In genomic region chr6:155524249-155524651, GRCh38 we compare ENCODE assay signal across 12 cellular contexts.
DNase-seq lines count a peak whose midpoint lies in the region; ATAC-seq lines count a peak whose summit lies in the region.
"Had no signal": no experiment of that assay in that cellular context is flagged by ENCODE, and none has a peak within 500 bp of the region (broad histone marks: within the 10 kb centered on the region; RNA-seq: fewer than 3 reads in every experiment).

No MANE protein-coding gene starts in this region.

- no peak overlapping the region for H3K27ac ChIP-seq in SJCRH30
- H3K27ac ChIP-seq: SJSA1, tibial artery had no signal

- ATAC-seq in HG03565 (IDR thresholded peaks at IDR 0.05; ENCODE audit: unreplicated experiment) (no peak), HG02571 (IDR thresholded peaks at IDR 0.05; ENCODE audit: unreplicated experiment) (no peak)

- H3K4me3 Mint-ChIP-seq in activated naive CD8-positive, alpha-beta T cell treated with anti-CD3 and anti-CD28 coated beads for 36 hours: no peak overlapping the region

- no peaks in the 10 kb centered on the region for H3K4me1 ChIP-seq in SJCRH30

- H3K27me3 ChIP-seq in SJCRH30: no peaks in the 10 kb centered on the region
- H3K27me3 ChIP-seq: SJSA1, tibial artery had no signal

- no peak overlapping the region for H3K4me3 ChIP-seq in SJCRH30
- H3K4me3 ChIP-seq: SJSA1, tibial artery had no signal

- H3K36me3 ChIP-seq in SJCRH30: no peaks in the 10 kb centered on the region
- H3K36me3 ChIP-seq: SJSA1, tibial artery had no signal

- no peaks in the 10 kb centered on the region for H3K27me3 Mint-ChIP-seq in activated naive CD8-positive, alpha-beta T cell treated with anti-CD3 and anti-CD28 coated beads for 36 hours

- peaks cover 12% of the 10 kb centered on the region for H3K9me3 Mint-ChIP-seq in activated naive CD8-positive, alpha-beta T cell treated with anti-CD3 and anti-CD28 coated beads for 36 hours

- H3K36me3 Mint-ChIP-seq in activated naive CD8-positive, alpha-beta T cell treated with anti-CD3 and anti-CD28 coated beads for 36 hours: peaks cover 12% of the 10 kb centered on the region

- peaks cover 40% of the 10 kb centered on the region for H3K4me1 Mint-ChIP-seq in activated naive CD8-positive, alpha-beta T cell treated with anti-CD3 and anti-CD28 coated beads for 36 hours

- H3K9me3 ChIP-seq in SJCRH30 (replicated peaks): no peaks in the 10 kb centered on the region
- H3K9me3 ChIP-seq: SJSA1, tibial artery had no signal

- peak overlapping the region; percentile 84 for H3K27ac Mint-ChIP-seq in activated naive CD8-positive, alpha-beta T cell treated with anti-CD3 and anti-CD28 coated beads for 36 hours

- DNase-seq in Daoy (ENCODE audit: low read depth) (peak; percentile 42), HT1080 (ENCODE audit: low read depth) (peak; percentile 78), kidney tubule cell (ENCODE audit: low spot score) (peak; percentile 44), dedifferentiated amniotic fluid mesenchymal stem cell (ENCODE audit: extremely low spot score) (no peak), SJCRH30 (no peak)
- DNase-seq in activated naive CD8-positive, alpha-beta T cell treated with anti-CD3 and anti-CD28 coated beads for 36 hours: no peak
- DNase-seq: activated CD8-positive, alpha-beta memory T cell treated with anti-CD3 and anti-CD28 coated beads, Interleukin-2, amount 50 U/mL, for 4 hours; NCI-H1930; tibial artery had no signal

Comparison
In these comparisons a context has a peak if more than half of its experiments do, and no peak if none do; other contexts are left out.
1. DNase-seq: peak in Daoy (single experiment), HT1080 (single experiment) and kidney tubule cell (single experiment); none in activated naive CD8-positive, alpha-beta T cell treated with anti-CD3 and anti-CD28 coated beads for 36 hours (single experiment), dedifferentiated amniotic fluid mesenchymal stem cell (single experiment) and SJCRH30 (0 of 2).